ENCODE assay signal across 8 cellular contexts in genomic region chr19:14383898-14384669, GRCh38. TPM values are rescaled to one million over a fixed set of nuclear protein-coding genes. Genes with fewer than 3 reads are reported as not detected.
A peak's percentile ranks its signal among the peaks of the same experiment; 100 is the strongest.
DNase-seq lines count a peak whose midpoint lies in the region; ATAC-seq and TF ChIP-seq lines count a peak whose summit lies in the region.

No MANE protein-coding gene starts in this region.

- no peaks in the 10 kb centered on the region for H3K9me3 ChIP-seq in trophoblast cell (ENCODE audit: insufficient read depth, low read depth, low read length)

- no peak overlapping the region for H2AFZ ChIP-seq in trophoblast cell (ENCODE audit: insufficient read depth, low read length, poor library complexity)

- H3K27ac ChIP-seq in trophoblast cell (ENCODE audit: low read depth, low read length) = no peak overlapping the region

- peak overlapping the region; percentile 92 for H4K91ac ChIP-seq in trophoblast cell (ENCODE audit: low read depth, low read length)

- H3K4me2 ChIP-seq in trophoblast cell (ENCODE audit: low read length) = no peak overlapping the region

- peak overlapping the region; percentile 79 for H3K18ac ChIP-seq in trophoblast cell (ENCODE audit: low read length)

- peak; percentile 29 for TF ChIP-seq POLR2A in erythroblast (IDR thresholded peaks at IDR 0.05; ENCODE audit: low read length)

- H3K4me1 ChIP-seq in trophoblast cell (ENCODE audit: control insufficient read depth in 1 of 2, insufficient read depth in 2 of 2, low read length in 2 of 2) = peaks cover 21% of the 10 kb centered on the region in 2 experiments

- no peak overlapping the region for H3K4ac ChIP-seq in trophoblast cell (ENCODE audit: low read depth, low read length)

- no peaks in the 10 kb centered on the region for H3K27me3 ChIP-seq in trophoblast cell (ENCODE audit: insufficient read depth, low read length)

- no peak overlapping the region for H4K12ac ChIP-seq in trophoblast cell (ENCODE audit: low read depth, low read length)

- H3K23ac ChIP-seq in trophoblast cell (ENCODE audit: low read length) = no peak overlapping the region

- H3K79me1 ChIP-seq in trophoblast cell (ENCODE audit: low read length) = peaks cover 15% of the 10 kb centered on the region

- no peak overlapping the region for H2BK5ac ChIP-seq in trophoblast cell (ENCODE audit: low read depth, low read length, poor library complexity)

- peak overlapping the region; percentile 91 for H2BK12ac ChIP-seq in trophoblast cell (ENCODE audit: low read length)

- H3K9ac ChIP-seq in trophoblast cell (ENCODE audit: low read length) = no peak overlapping the region

- no peaks in the 10 kb centered on the region for H3K36me3 ChIP-seq in trophoblast cell (ENCODE audit: control insufficient read depth in 1 of 2, insufficient read depth in 2 of 2, low read length in 2 of 2)

- peak overlapping the region; percentile 66 for H4K8ac ChIP-seq in trophoblast cell (ENCODE audit: low read depth, low read length)

- peak overlapping the region; percentile 86 for H3K14ac ChIP-seq in trophoblast cell (ENCODE audit: low read length)

- no peak for ATAC-seq in HG03521 (IDR thresholded peaks at IDR 0.05; ENCODE audit: unreplicated experiment)

- peak overlapping the region; percentile 61 for H2AK5ac ChIP-seq in trophoblast cell (ENCODE audit: low read length)

- peak overlapping the region; percentile 74 for H2BK120ac ChIP-seq in trophoblast cell (ENCODE audit: insufficient read depth, low read length, poor library complexity)

- no peak overlapping the region for H3K4me3 ChIP-seq in trophoblast cell (ENCODE audit: low read depth, low read length)

- DNase-seq in EH (ENCODE audit: low read depth) = peak; percentile 75
- peak; percentile 70 for DNase-seq in HPDE6-E6E7 (ENCODE audit: extremely low spot score)
- peak; percentile 53 to 67 for DNase-seq in activated CD4-positive, alpha-beta T cell treated with anti-CD3 and anti-CD28 coated beads for 4 hours
- DNase-seq in erythroblast (lab: John Stamatoyannopoulos, UW) = peak; percentile 52 to 75
- peak in 1 of 2 donors; percentile 38 for DNase-seq in trophoblast cell
- no peak for DNase-seq in foreskin melanocyte
- DNase-seq in cerebellar nuclear complex (lab: John Stamatoyannopoulos, UW) = no peak

- no CpG with 5 or more reads among the region's 13 CpGs for WGBS in trophoblast cell (ENCODE audit: extremely low coverage, insufficient coverage, insufficient read length)

- no peaks in the 10 kb centered on the region for H3K79me2 ChIP-seq in trophoblast cell (ENCODE audit: control insufficient read depth, insufficient read depth, low read length, poor library complexity)

RNA-seq across cellular contexts. Expression of gene ADGRE5, which starts 2.8 kb away (rescaled TPM):
- polyA plus RNA-seq in trophoblast cell (2013) = 6.7 and 7.6 TPM in 2 replicates

RNA-seq across cellular contexts. Expression of gene DDX39A, which starts 35.1 kb away (rescaled TPM):
- polyA plus RNA-seq in trophoblast cell (2013) = 80.7 and 85.8 TPM in 2 replicates

RNA-seq across cellular contexts. Expression of gene PKN1, which starts 49.0 kb away (rescaled TPM):
- polyA plus RNA-seq in trophoblast cell (2013) = 20.5 and 22.9 TPM in 2 replicates

Comparison
In these comparisons a context has a peak if more than half of its experiments do, and no peak if none do; other contexts are left out.
1. DNase-seq: peak in EH (single experiment), HPDE6-E6E7 (single experiment), activated CD4-positive, alpha-beta T cell treated with anti-CD3 and anti-CD28 coated beads for 4 hours (2 of 2) and erythroblast (2 of 2); none in foreskin melanocyte (single experiment) and cerebellar nuclear complex (0 of 2).